In the genomic region with DNA sequence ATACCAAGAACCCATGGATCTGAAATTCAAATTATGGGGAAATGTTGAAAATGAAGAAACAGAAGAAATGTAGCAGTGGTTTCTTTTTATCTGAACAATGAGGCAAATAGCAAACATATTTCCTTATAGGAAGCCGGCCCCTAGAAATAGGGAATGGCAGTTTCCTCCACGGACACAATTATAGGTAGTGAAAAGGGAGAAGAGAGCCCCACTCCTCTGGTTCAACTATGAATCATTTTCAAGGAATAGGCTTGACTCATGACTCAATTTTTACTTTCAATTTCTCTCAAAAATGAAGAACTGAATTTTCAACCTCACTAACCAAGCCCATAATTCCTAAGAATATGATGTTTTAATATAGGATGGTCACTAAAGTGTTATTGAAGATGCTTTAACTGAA, we compare ENCODE assay signal across 16 cellular contexts.
A peak's percentile ranks its signal among the peaks of the same experiment; 100 is the strongest.
DNase-seq lines count a peak whose midpoint lies in the region; ATAC-seq and TF ChIP-seq lines count a peak whose summit lies in the region.
"Had no signal": no experiment of that assay in that cellular context is flagged by ENCODE, and none has a peak within 500 bp of the region (broad histone marks: within the 10 kb centered on the region; RNA-seq: fewer than 3 reads in every experiment).

No MANE protein-coding gene starts in this region.

- no peak for TF ChIP-seq CTCF in foreskin keratinocyte (conservative IDR thresholded peaks at IDR 0.05)

- H3K27me3 Mint-ChIP-seq in activated T-helper 17 cell treated with anti-CD3 and anti-CD28 coated beads, Interleukin-2, amount 50 U/mL, for 72 hours = no peaks in the 10 kb centered on the region

- no peaks in the 10 kb centered on the region for H3K36me3 Mint-ChIP-seq in activated T-helper 17 cell treated with anti-CD3 and anti-CD28 coated beads, Interleukin-2, amount 50 U/mL, for 72 hours (ENCODE audit: low read depth)
- H3K36me3 Mint-ChIP-seq: CD8-positive, alpha-beta T cell had no signal

- no peaks in the 10 kb centered on the region for H3K4me1 Mint-ChIP-seq in activated T-helper 17 cell treated with anti-CD3 and anti-CD28 coated beads, Interleukin-2, amount 50 U/mL, for 72 hours

- ATAC-seq in activated T-helper 17 cell treated with anti-CD3 and anti-CD28 coated beads, Interleukin-2, amount 50 U/mL, for 72 hours (replicated peaks) = peak; percentile 44
- ATAC-seq in foreskin keratinocyte (peak; percentile 26), HG02642 (IDR thresholded peaks at IDR 0.05; ENCODE audit: poor library complexity, unreplicated experiment) (no peak), HG03159 (IDR thresholded peaks at IDR 0.05; ENCODE audit: unreplicated experiment) (no peak)
- ATAC-seq: CD8-positive, alpha-beta T cell; HepG2 had no signal

- no peak overlapping the region for H3K27ac Mint-ChIP-seq in activated T-helper 17 cell treated with anti-CD3 and anti-CD28 coated beads, Interleukin-2, amount 50 U/mL, for 72 hours
- H3K27ac Mint-ChIP-seq: CD8-positive, alpha-beta T cell had no signal

- no peak overlapping the region for H3K4me3 Mint-ChIP-seq in activated T-helper 17 cell treated with anti-CD3 and anti-CD28 coated beads, Interleukin-2, amount 50 U/mL, for 72 hours
- H3K4me3 Mint-ChIP-seq: CD8-positive, alpha-beta T cell had no signal

- peaks cover 18% of the 10 kb centered on the region for H3K9me3 Mint-ChIP-seq in activated T-helper 17 cell treated with anti-CD3 and anti-CD28 coated beads, Interleukin-2, amount 50 U/mL, for 72 hours

- no peaks in the 10 kb centered on the region for H3K27me3 ChIP-seq in foreskin keratinocyte
- H3K27me3 ChIP-seq: BE2C had no signal

- no peaks in the 10 kb centered on the region for H3K4me1 ChIP-seq in foreskin keratinocyte
- H3K4me1 ChIP-seq: BE2C had no signal

- no peak overlapping the region for H3K27ac ChIP-seq in foreskin keratinocyte
- H3K27ac ChIP-seq: C4-2B, KMS-11 had no signal

- DNase-seq in ELR (ENCODE audit: low read depth) (peak; percentile 16), MV-4-11 (lab: John Stamatoyannopoulos, UW) (peak; percentile 30), foreskin keratinocyte (no peak), inferior parietal cortex (ENCODE audit: extremely low spot score) (no peak), HT-29 (ENCODE audit: low spot score) (no peak)
- DNase-seq: BE2C; CD8-positive, alpha-beta T cell; COR-L47; DND-41; GOT3 had no signal

Comparison
In these comparisons a context has a peak if more than half of its experiments do, and no peak if none do; other contexts are left out.
1. DNase-seq: peak in ELR (single experiment) and MV-4-11 (single experiment); none in foreskin keratinocyte (0 of 2), inferior parietal cortex (single experiment) and HT-29 (single experiment).
2. ATAC-seq: peak in activated T-helper 17 cell treated with anti-CD3 and anti-CD28 coated beads, Interleukin-2, amount 50 U/mL, for 72 hours (single experiment) and foreskin keratinocyte (single experiment); none in HG02642 (single experiment) and HG03159 (single experiment).